In the genomic region with DNA sequence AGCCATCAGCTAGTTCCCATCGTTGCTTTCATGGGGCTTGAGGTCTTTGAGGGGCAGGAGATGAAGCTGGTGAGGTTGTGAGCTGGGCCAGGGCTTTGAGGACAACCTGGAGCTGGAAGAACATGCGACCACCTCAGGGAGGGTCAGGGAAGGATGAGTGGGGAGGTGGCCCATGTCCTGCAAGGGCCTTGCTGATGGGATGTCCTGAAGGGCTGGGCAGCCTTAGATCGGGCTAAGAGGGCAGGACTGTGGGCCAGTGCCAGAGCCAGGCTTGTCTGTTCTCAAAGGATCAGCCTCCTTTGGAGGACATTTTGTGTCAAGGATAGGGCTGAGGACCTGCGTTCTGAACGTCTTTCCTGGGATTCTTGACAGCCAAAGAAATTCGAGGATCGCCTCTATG, we compare ENCODE assay signal across 10 cellular contexts. TPM values are rescaled to one million over a fixed set of nuclear protein-coding genes. Genes with fewer than 3 reads are reported as not detected.
DNase-seq lines count a peak whose midpoint lies in the region; ATAC-seq and TF ChIP-seq lines count a peak whose summit lies in the region.
"Had no signal": no experiment of that assay in that cellular context is flagged by ENCODE, and none has a peak within 500 bp of the region (broad histone marks: within the 10 kb centered on the region; RNA-seq: fewer than 3 reads in every experiment).

No MANE protein-coding gene starts in this region.

- H3K9me3 ChIP-seq in left ventricle myocardium inferior (replicated peaks) (no peaks in the 10 kb centered on the region), sigmoid colon (no peaks in the 10 kb centered on the region)

- DNase-seq in GM23338 (ENCODE audit: low spot score) (peak; percentile 38), left ventricle myocardium inferior (no peak), sigmoid colon (no peak), kidney glomerular epithelial cell (lab: John Stamatoyannopoulos, UW) (no peak), NOMO-1 treated with dmso at 0.1 percent for 144 hours (lab: John Stamatoyannopoulos, UW; ENCODE audit: unreplicated experiment) (no peak), midbrain (lab: John Stamatoyannopoulos, UW) (no peak)
- no peak for DNase-seq in activated T-helper 1 cell treated with anti-CD3 and anti-CD28 coated beads, Interleukin-12 subunit alpha, Interleukin-12 subunit beta, Interleukin-2, Interleukin-4 antibody, amounts not matched to agents 30 ng/mL and 10 ng/mL and 1 ng/mL, durations not matched to agents 14 hours and 24 hours and 36 hours (ENCODE audit: low spot score)
- DNase-seq: activated gamma-delta T cell, NCI-H446 had no signal

- H3K27me3 Mint-ChIP-seq in GM23338 (ENCODE audit: insufficient read depth, low read depth, poor library complexity): peaks cover 39% of the 10 kb centered on the region
- no peaks in the 10 kb centered on the region for H3K27me3 Mint-ChIP-seq in activated T-helper 1 cell treated with anti-CD3 and anti-CD28 coated beads, Interleukin-12 subunit alpha, Interleukin-12 subunit beta, Interleukin-2, Interleukin-4 antibody, amounts not matched to agents 30 ng/mL and 10 ng/mL and 1 ng/mL, durations not matched to agents 14 hours and 24 hours and 36 hours (ENCODE audit: insufficient read depth)

- peaks cover 2% of the 10 kb centered on the region; the same call in 1 of the 3 replicates for H3K9me3 Mint-ChIP-seq in GM23338
- H3K9me3 Mint-ChIP-seq in activated T-helper 1 cell treated with anti-CD3 and anti-CD28 coated beads, Interleukin-12 subunit alpha, Interleukin-12 subunit beta, Interleukin-2, Interleukin-4 antibody, amounts not matched to agents 30 ng/mL and 10 ng/mL and 1 ng/mL, durations not matched to agents 14 hours and 24 hours and 36 hours: no peaks in the 10 kb centered on the region

- intact Hi-C loops in activated T-helper 1 cell treated with anti-CD3 and anti-CD28 coated beads, Interleukin-12 subunit alpha, Interleukin-12 subunit beta, Interleukin-2, Interleukin-4 antibody, amounts not matched to agents 30 ng/mL and 10 ng/mL and 1 ng/mL, durations not matched to agents 14 hours and 24 hours and 36 hours (cut with micrococcal nuclease): no loop called here
- intact Hi-C loops in left ventricle myocardium inferior (cut with micrococcal nuclease): no loop called here
- intact Hi-C loops in sigmoid colon (cut with DNase I): no loop called here

- H2AFZ ChIP-seq in GM23338: no peak overlapping the region

- no peaks in the 10 kb centered on the region for H3K79me2 ChIP-seq in GM23338 (replicated peaks; ENCODE audit: insufficient read depth)

- peaks cover 30% of the 10 kb centered on the region for H3F3A ChIP-seq in GM23338 (replicated peaks; ENCODE audit: low read depth)

- ATAC-seq in GM23338 (peak; percentile 2; the same call in 1 of the 3 replicates), GM21576 (IDR thresholded peaks at IDR 0.05; ENCODE audit: unreplicated experiment) (no peak)

- TF ChIP-seq POLR2A in sigmoid colon (IDR thresholded peaks at IDR 0.05): no peak

- peak overlapping the region; percentile 83 for H3K4me3 Mint-ChIP-seq in GM23338
- peak overlapping the region; percentile 61 for H3K4me3 Mint-ChIP-seq in activated T-helper 1 cell treated with anti-CD3 and anti-CD28 coated beads, Interleukin-12 subunit alpha, Interleukin-12 subunit beta, Interleukin-2, Interleukin-4 antibody, amounts not matched to agents 30 ng/mL and 10 ng/mL and 1 ng/mL, durations not matched to agents 14 hours and 24 hours and 36 hours

- no peak for TF ChIP-seq EP300 in sigmoid colon (IDR thresholded peaks at IDR 0.05)

- peaks cover 5% of the 10 kb centered on the region; the same call in 1 of the 2 replicates for H4K20me1 ChIP-seq in GM23338 (replicated peaks; ENCODE audit: insufficient read depth)

- H3K36me3 Mint-ChIP-seq in GM23338 (ENCODE audit: low read depth): peaks cover 40% of the 10 kb centered on the region
- peaks cover 11% of the 10 kb centered on the region for H3K36me3 Mint-ChIP-seq in activated T-helper 1 cell treated with anti-CD3 and anti-CD28 coated beads, Interleukin-12 subunit alpha, Interleukin-12 subunit beta, Interleukin-2, Interleukin-4 antibody, amounts not matched to agents 30 ng/mL and 10 ng/mL and 1 ng/mL, durations not matched to agents 14 hours and 24 hours and 36 hours (ENCODE audit: low read depth)

- H3K4me1 ChIP-seq in GM23338 (ENCODE audit: insufficient read depth): peaks cover 12% of the 10 kb centered on the region; the same call in 1 of the 2 replicates
- H3K4me1 ChIP-seq in left ventricle myocardium inferior: peaks cover 28% of the 10 kb centered on the region
- peaks cover 0 to 25% (median 11%) of the 10 kb centered on the region in 4 donors for H3K4me1 ChIP-seq in sigmoid colon

- no peaks in the 10 kb centered on the region for H3K9me2 ChIP-seq in GM23338 (ENCODE audit: insufficient read depth)

- H3K27me3 ChIP-seq in GM23338 (ENCODE audit: insufficient read depth): no peaks in the 10 kb centered on the region
- H3K27me3 ChIP-seq in left ventricle myocardium inferior (ENCODE audit: low read depth): no peaks in the 10 kb centered on the region
- no peaks in the 10 kb centered on the region for H3K27me3 ChIP-seq in sigmoid colon

- no peak overlapping the region for H3K27ac Mint-ChIP-seq in GM23338
- peak overlapping the region; percentile 57 for H3K27ac Mint-ChIP-seq in activated T-helper 1 cell treated with anti-CD3 and anti-CD28 coated beads, Interleukin-12 subunit alpha, Interleukin-12 subunit beta, Interleukin-2, Interleukin-4 antibody, amounts not matched to agents 30 ng/mL and 10 ng/mL and 1 ng/mL, durations not matched to agents 14 hours and 24 hours and 36 hours

- TF ChIP-seq CTCF in GM23338 (conservative IDR thresholded peaks at IDR 0.05; ENCODE audit: low read depth in 2 of 2) (no peak), left ventricle myocardium inferior (IDR thresholded peaks at IDR 0.05; ENCODE audit: borderline replicate concordance) (no peak), sigmoid colon (IDR thresholded peaks at IDR 0.05) (no peak)

- H3K4me3 ChIP-seq in GM23338 (peak overlapping the region; percentile 90), left ventricle myocardium inferior (peak overlapping the region; percentile 73), sigmoid colon (no peak overlapping the region)

- H3K36me3 ChIP-seq in GM23338 (ENCODE audit: insufficient read depth): peaks cover 18% of the 10 kb centered on the region
- peaks cover 45% of the 10 kb centered on the region for H3K36me3 ChIP-seq in left ventricle myocardium inferior
- H3K36me3 ChIP-seq in sigmoid colon: peaks cover 18 to 50% (median 31%) of the 10 kb centered on the region in 4 donors

- peak overlapping the region; percentile 69 for H3K27ac ChIP-seq in GM23338 (ENCODE audit: low read depth)
- H3K27ac ChIP-seq in left ventricle myocardium inferior (replicated peaks): peak overlapping the region; percentile 94
- H3K27ac ChIP-seq in sigmoid colon: peak overlapping the region; percentile 86 to 93 (median 90)

- peak overlapping the region; percentile 84 for H3K4me2 ChIP-seq in GM23338

- WGBS in sigmoid colon, 2 donors: 77 to 85% methylated on average over 7 of the region's 7 CpGs

- H3K4me1 Mint-ChIP-seq in GM23338: peaks cover 24% of the 10 kb centered on the region
- H3K4me1 Mint-ChIP-seq in activated T-helper 1 cell treated with anti-CD3 and anti-CD28 coated beads, Interleukin-12 subunit alpha, Interleukin-12 subunit beta, Interleukin-2, Interleukin-4 antibody, amounts not matched to agents 30 ng/mL and 10 ng/mL and 1 ng/mL, durations not matched to agents 14 hours and 24 hours and 36 hours (ENCODE audit: low read depth): peaks cover 18% of the 10 kb centered on the region

TF ChIP-seq in GM23338, 12 proteins besides CTCF, POLR2A, EP300 and RAD21 (continues in another document):
- no peak for TF ChIP-seq JUNB (IDR thresholded peaks at IDR 0.05; ENCODE audit: unreplicated experiment)

RNA-seq across cellular contexts. Expression of gene CYTH2, which starts 10.5 kb away (rescaled TPM):
- total RNA-seq in GM23338 (2014; rRNA removed; shearing (Covaris generic)): 42.6 and 60.4 TPM in 2 replicates
- 38.8 and 41.1 TPM in 2 replicates for polyA plus RNA-seq in GM23338 (2016; fragmentation: Nextera tagmentation; extraction: Ambion mirVana)
- 35.9 and 37.1 TPM in 2 replicates for total RNA-seq in activated T-helper 1 cell treated with anti-CD3 and anti-CD28 coated beads, Interleukin-12 subunit alpha, Interleukin-12 subunit beta, Interleukin-2, Interleukin-4 antibody, amounts not matched to agents 30 ng/mL and 10 ng/mL and 1 ng/mL, durations not matched to agents 14 hours and 24 hours and 36 hours
- 32.1 TPM for total RNA-seq in left ventricle myocardium inferior
- 10 to 100 TPM; 30.0 to 49.3 (median 35.8) TPM for total RNA-seq in sigmoid colon
- 10 to 100 TPM; 52.8 to 71.4 (median 64.9) TPM for polyA plus RNA-seq in sigmoid colon

RNA-seq across cellular contexts. Expression of gene KCNJ14, which starts 24.3 kb away (rescaled TPM):
- total RNA-seq in GM23338 (2014; rRNA removed; shearing (Covaris generic)): 0.94 and 1.2 TPM in 2 replicates
- polyA plus RNA-seq in GM23338 (2016; fragmentation: Nextera tagmentation; extraction: Ambion mirVana): 0.73 and 0.81 TPM in 2 replicates
- 2.2 and 2.4 TPM in 2 replicates for total RNA-seq in activated T-helper 1 cell treated with anti-CD3 and anti-CD28 coated beads, Interleukin-12 subunit alpha, Interleukin-12 subunit beta, Interleukin-2, Interleukin-4 antibody, amounts not matched to agents 30 ng/mL and 10 ng/mL and 1 ng/mL, durations not matched to agents 14 hours and 24 hours and 36 hours
- 0.27 TPM for total RNA-seq in left ventricle myocardium inferior
- 1 to 10 TPM in 1 of 4 donors, under 1 TPM in 3; 0.16 to 1.4 (median 0.49) TPM for total RNA-seq in sigmoid colon
- under 1 TPM in 2 of 3 donors, not detected in 1; under 0.01 to 0.61 TPM for polyA plus RNA-seq in sigmoid colon

RNA-seq across cellular contexts. Expression of gene LMTK3, which starts 31.9 kb away (rescaled TPM):
- 5.7 and 11.8 TPM in 2 replicates for total RNA-seq in GM23338 (2014; rRNA removed; shearing (Covaris generic))
- 1.6 and 2.0 TPM in 2 replicates for polyA plus RNA-seq in GM23338 (2016; fragmentation: Nextera tagmentation; extraction: Ambion mirVana)
- 2.0 and 3.1 TPM in 2 replicates for total RNA-seq in activated T-helper 1 cell treated with anti-CD3 and anti-CD28 coated beads, Interleukin-12 subunit alpha, Interleukin-12 subunit beta, Interleukin-2, Interleukin-4 antibody, amounts not matched to agents 30 ng/mL and 10 ng/mL and 1 ng/mL, durations not matched to agents 14 hours and 24 hours and 36 hours
- 1.1 TPM for total RNA-seq in left ventricle myocardium inferior
- total RNA-seq in sigmoid colon: 1 to 10 TPM in 1 of 4 donors, under 1 TPM in 1, not detected in 2; 0.14 to 1.1 TPM
- polyA plus RNA-seq in sigmoid colon: 1 to 10 TPM in 1 of 3 donors, under 1 TPM in 1, not detected in 1; 0.23 to 1.7 TPM

RNA-seq across cellular contexts. Expression of gene GRWD1, which starts 33.9 kb away (rescaled TPM):
- 58.0 and 64.6 TPM in 2 replicates for total RNA-seq in GM23338 (2014; rRNA removed; shearing (Covaris generic))
- polyA plus RNA-seq in GM23338 (2016; fragmentation: Nextera tagmentation; extraction: Ambion mirVana) (23.2 and 25.8 TPM in 2 replicates), sigmoid colon (10 to 100 TPM in 1 of 3 donors, 1 to 10 TPM in 2; 7.8 to 21.5 (median 9.9) TPM)
- 96.0 and 100 TPM in 2 replicates for total RNA-seq in activated T-helper 1 cell treated with anti-CD3 and anti-CD28 coated beads, Interleukin-12 subunit alpha, Interleukin-12 subunit beta, Interleukin-2, Interleukin-4 antibody, amounts not matched to agents 30 ng/mL and 10 ng/mL and 1 ng/mL, durations not matched to agents 14 hours and 24 hours and 36 hours
- total RNA-seq in left ventricle myocardium inferior (17.0 TPM), sigmoid colon (10 to 100 TPM; 12.5 to 25.5 (median 17.6) TPM)

Comparison
In these comparisons a context has a peak if more than half of its experiments do, and no peak if none do; other contexts are left out.
1. H3K4me3 ChIP-seq: peak in GM23338 (single experiment) and left ventricle myocardium inferior (single experiment); none in sigmoid colon (0 of 4).
2. Peak in every context shown above with its lines, with median percentiles within 50 percentile points of each other: H3K27ac ChIP-seq.